Comparison of ENCODE assay signal across 1 cellular context in the genomic region with DNA sequence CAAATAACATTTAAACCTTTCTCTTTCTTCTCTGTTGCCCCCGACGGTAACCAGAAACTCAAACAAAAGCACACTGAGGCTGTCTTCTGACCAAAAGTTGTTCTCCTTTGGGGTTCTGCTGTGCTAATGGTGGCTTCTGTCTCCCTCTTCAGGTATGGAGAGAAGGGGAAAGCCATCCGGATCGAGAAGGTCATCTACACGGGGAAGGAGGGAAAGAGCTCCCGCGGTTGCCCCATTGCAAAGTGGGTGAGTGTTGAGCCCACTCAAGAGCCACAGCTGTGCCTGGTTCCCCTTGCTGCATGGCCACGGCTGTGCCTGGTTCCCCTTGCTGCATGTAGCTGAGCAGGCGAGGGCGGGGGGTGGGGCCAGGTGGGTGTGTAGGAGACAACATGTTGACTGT.
TF ChIP-seq lines count a peak whose summit lies in the region.

No MANE protein-coding gene starts in this region.

TF ChIP-seq in H1, 55 proteins besides CTCF, POLR2A, EP300 and RAD21:
- no peak for TF ChIP-seq TBP (IDR thresholded peaks at IDR 0.05; ENCODE audit: low read depth, low read length)
- no peak for TF ChIP-seq POLR2AphosphoS5 (IDR thresholded peaks at IDR 0.05; ENCODE audit: low read depth, low read length)
